Comparison of ENCODE assay signal across 18 cellular contexts in the genomic region with DNA sequence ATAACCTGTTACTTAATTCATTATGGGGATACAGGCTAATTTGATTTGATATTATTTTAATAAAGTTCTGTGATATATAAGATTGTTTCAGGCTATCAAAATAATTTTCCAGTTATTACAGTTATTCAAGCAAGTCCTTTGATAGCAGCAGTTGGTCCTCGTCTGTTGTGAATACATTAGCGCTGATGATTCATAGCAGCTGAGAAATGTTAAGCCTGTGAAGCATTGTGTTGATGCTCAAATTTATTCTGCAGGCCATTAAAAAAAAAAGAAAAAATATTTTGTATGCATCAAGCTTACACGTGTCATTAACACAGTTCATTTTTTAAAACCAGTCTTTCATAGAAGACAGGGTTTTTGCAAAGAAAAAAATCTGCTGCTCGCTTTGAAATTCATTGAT.
"Had no signal": no experiment of that assay in that cellular context is flagged by ENCODE, and none has a peak within 500 bp of the region (broad histone marks: within the 10 kb centered on the region; RNA-seq: fewer than 3 reads in every experiment).

No MANE protein-coding gene starts in this region.

- H3K27ac ChIP-seq: coronary artery, hepatocyte, neutrophil, psoas muscle, skin epidermis, stomach had no signal

- DNase-seq: effector CD8-positive, alpha-beta T cell; foreskin melanocyte; left colon; mesendoderm; naive thymus-derived CD4-positive, alpha-beta T cell; nephron progenitor cell; psoas muscle; retina; stimulated activated CD4-positive, alpha-beta T cell treated with anti-CD3 and anti-CD28 coated beads, Interleukin-2, amount 100 ng/mL, for 24 hours; stimulated activated naive CD4-positive, alpha-beta T cell; stomach; substantia nigra; trophoblast cell had no signal

- H3K36me3 Mint-ChIP-seq: naive thymus-derived CD4-positive, alpha-beta T cell had no signal

- H2AFZ ChIP-seq: hepatocyte had no signal

- H3K79me2 ChIP-seq: hepatocyte had no signal

- H3K27me3 ChIP-seq: hepatocyte, neutrophil, stomach had no signal

- H3K4me3 Mint-ChIP-seq: naive thymus-derived CD4-positive, alpha-beta T cell; nephron progenitor cell had no signal

- H3K4me1 ChIP-seq: psoas muscle had no signal

- H3K36me3 ChIP-seq: neutrophil, stomach had no signal

- H3K4me1 Mint-ChIP-seq: naive thymus-derived CD4-positive, alpha-beta T cell had no signal

- H3K4me3 ChIP-seq: coronary artery, hepatocyte, psoas muscle, skin epidermis, stomach had no signal

- ATAC-seq: naive thymus-derived CD4-positive, alpha-beta T cell; psoas muscle; sciatic nerve had no signal

- H3K9me3 Mint-ChIP-seq: naive thymus-derived CD4-positive, alpha-beta T cell; nephron progenitor cell had no signal

- H3K9me3 ChIP-seq: neutrophil, psoas muscle, stomach had no signal
